1 cellular context compared by ENCODE assay signal in genomic region chr15:78444255-78444654, GRCh38.
TF ChIP-seq lines count a peak whose summit lies in the region.

No MANE protein-coding gene starts in this region.

TF ChIP-seq in GM12878, 131 proteins besides CTCF, POLR2A, EP300 and RAD21:
- TF ChIP-seq, protein P1, sequence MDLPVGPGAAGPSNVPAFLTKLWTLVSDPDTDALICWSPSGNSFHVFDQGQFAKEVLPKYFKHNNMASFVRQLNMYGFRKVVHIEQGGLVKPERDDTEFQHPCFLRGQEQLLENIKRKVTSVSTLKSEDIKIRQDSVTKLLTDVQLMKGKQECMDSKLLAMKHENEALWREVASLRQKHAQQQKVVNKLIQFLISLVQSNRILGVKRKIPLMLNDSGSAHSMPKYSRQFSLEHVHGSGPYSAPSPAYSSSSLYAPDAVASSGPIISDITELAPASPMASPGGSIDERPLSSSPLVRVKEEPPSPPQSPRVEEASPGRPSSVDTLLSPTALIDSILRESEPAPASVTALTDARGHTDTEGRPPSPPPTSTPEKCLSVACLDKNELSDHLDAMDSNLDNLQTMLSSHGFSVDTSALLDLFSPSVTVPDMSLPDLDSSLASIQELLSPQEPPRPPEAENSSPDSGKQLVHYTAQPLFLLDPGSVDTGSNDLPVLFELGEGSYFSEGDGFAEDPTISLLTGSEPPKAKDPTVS (IDR thresholded peaks at IDR 0.05; ENCODE audit: low read depth, low read length) = no peak
- TF ChIP-seq CHD2 (IDR thresholded peaks at IDR 0.05; ENCODE audit: borderline replicate concordance, low read depth, low read length) = no peak
- no peak for TF ChIP-seq CBX3 (IDR thresholded peaks at IDR 0.05; ENCODE audit: borderline replicate concordance, low read depth)
- TF ChIP-seq ZBTB11 (CRISPR knock-in tag; IDR thresholded peaks at IDR 0.05) = no peak
